In the genomic region with DNA sequence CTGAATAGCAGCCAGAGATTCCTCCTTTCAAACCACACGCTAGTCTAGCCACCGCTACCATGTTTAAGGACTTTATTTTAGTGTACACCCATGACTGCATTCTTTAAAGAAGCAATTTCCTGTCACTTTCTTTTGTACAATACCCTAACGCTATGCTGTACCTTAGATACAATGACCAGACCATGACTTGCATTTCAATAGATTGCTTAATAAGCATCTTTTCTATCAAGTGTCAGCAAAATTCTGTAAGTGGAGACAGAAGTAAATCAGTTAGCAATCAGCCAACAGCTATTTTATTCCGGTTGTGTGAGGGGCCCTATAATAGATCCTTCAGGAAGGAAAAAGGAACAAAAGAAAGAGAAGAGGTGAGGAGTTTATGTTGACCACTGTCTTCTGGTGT, we compare ENCODE assay signal across 15 cellular contexts. TPM values are rescaled to one million over a fixed set of nuclear protein-coding genes. Genes with fewer than 3 reads are reported as not detected.
A peak's percentile ranks its signal among the peaks of the same experiment; 100 is the strongest.
DNase-seq lines count a peak whose midpoint lies in the region; ATAC-seq, FAIRE-seq and TF ChIP-seq lines count a peak whose summit lies in the region.
"Had no signal": no experiment of that assay in that cellular context is flagged by ENCODE, and none has a peak within 500 bp of the region (broad histone marks: within the 10 kb centered on the region; RNA-seq: fewer than 3 reads in every experiment).

No MANE protein-coding gene starts in this region.

- peak overlapping the region; percentile 21 for H3K4me2 ChIP-seq in hepatocyte
- no peak overlapping the region for H3K4me2 ChIP-seq in smooth muscle cell

- H3K4me1 ChIP-seq in hepatocyte (ENCODE audit: insufficient read depth) (peaks cover 6% of the 10 kb centered on the region), smooth muscle cell (ENCODE audit: low read depth) (no peaks in the 10 kb centered on the region), tibial artery (no peaks in the 10 kb centered on the region)

- intact Hi-C loops in tibial artery (cut with DNase I; ENCODE audit: low total_unique reads) = no loop called here
- intact Hi-C loops in CD4-positive, alpha-beta T cell (cut with DNase I, micrococcal nuclease) = no loop called here

- no peak overlapping the region for H3K4me3 Mint-ChIP-seq in CD4-positive, alpha-beta T cell
- H3K4me3 Mint-ChIP-seq: IgD-negative memory B cell had no signal

- H3K9me2 ChIP-seq in hepatocyte (replicated peaks; ENCODE audit: insufficient read depth) = no peaks in the 10 kb centered on the region

- ATAC-seq in CD4-positive, alpha-beta T cell (ENCODE audit: poor library complexity) = no peak

- peak overlapping the region; percentile 79 for H3K27ac ChIP-seq in hepatocyte
- H3K27ac ChIP-seq in smooth muscle cell (ENCODE audit: low read depth) = peak overlapping the region; percentile 27
- no peak overlapping the region for H3K27ac ChIP-seq in tibial artery
- no peak overlapping the region for H3K27ac ChIP-seq in CD4-positive, alpha-beta T cell (ENCODE audit: low read depth, low read length)

- no peak overlapping the region for H3K4me3 ChIP-seq in hepatocyte
- H3K4me3 ChIP-seq in smooth muscle cell = no peak overlapping the region
- H3K4me3 ChIP-seq in tibial artery = no peak overlapping the region
- H3K4me3 ChIP-seq: HAP-1 had no signal

- no peak for TF ChIP-seq CTCF in hepatocyte (IDR thresholded peaks at IDR 0.05; ENCODE audit: poor library complexity)
- no peak for TF ChIP-seq CTCF in smooth muscle cell (IDR thresholded peaks at IDR 0.05; ENCODE audit: borderline replicate concordance, insufficient read depth, poor library complexity, severe bottlenecking)
- no peak for TF ChIP-seq CTCF in tibial artery (IDR thresholded peaks at IDR 0.05)
- TF ChIP-seq CTCF in CD4-positive, alpha-beta T cell (IDR thresholded peaks at IDR 0.05) = no peak

- POLR2A ChIA-PET in CD4-positive, alpha-beta T cell (lab: Charles Lee) = no interaction called here

- H3K27me3 Mint-ChIP-seq in CD4-positive, alpha-beta T cell = peaks cover 16% of the 10 kb centered on the region

- no peak overlapping the region for H3K9ac ChIP-seq in smooth muscle cell (ENCODE audit: low read depth)

- no peaks in the 10 kb centered on the region for H3K4me1 Mint-ChIP-seq in CD4-positive, alpha-beta T cell (ENCODE audit: low read depth)
- H3K4me1 Mint-ChIP-seq: IgD-negative memory B cell had no signal

- no peak for DNase-seq in GM19239 (ENCODE audit: insufficient read length, low spot score)
- peak; percentile 75 for DNase-seq in NOMO-1 treated with DMSO at 0.1 percent for 48 hours (lab: John Stamatoyannopoulos, UW; ENCODE audit: unreplicated experiment)
- no peak for DNase-seq in hepatocyte (ENCODE audit: low spot score)
- no peak for DNase-seq in smooth muscle cell (lab: John Stamatoyannopoulos, UW; ENCODE audit: unreplicated experiment)
- DNase-seq in tibial artery = no peak
- DNase-seq in CD4-positive, alpha-beta T cell = no peak
- no peak for DNase-seq in NK-92 (lab: John Stamatoyannopoulos, UW; ENCODE audit: unreplicated experiment)
- DNase-seq: NCI-H1092 treated with DMSO at 0.1 percent for 48 hours, NCI-H187, NCI-H2171, NCI-H446 treated with DMSO at 0.1 percent for 48 hours, NCI-H82 had no signal

- H4K20me1 ChIP-seq in hepatocyte (ENCODE audit: insufficient read depth, poor library complexity, severe bottlenecking) = no peaks in the 10 kb centered on the region
- no peaks in the 10 kb centered on the region for H4K20me1 ChIP-seq in smooth muscle cell (ENCODE audit: low read depth)

- H2AFZ ChIP-seq in hepatocyte (no peak overlapping the region), smooth muscle cell (ENCODE audit: low read depth) (no peak overlapping the region)

- FAIRE-seq in GM19239 (lab: Jason Lieb, UNC) = peak; percentile 18

- H3K79me2 ChIP-seq in hepatocyte (no peaks in the 10 kb centered on the region), smooth muscle cell (ENCODE audit: low read depth) (no peaks in the 10 kb centered on the region)

- no peaks in the 10 kb centered on the region for H3F3A ChIP-seq in smooth muscle cell (ENCODE audit: low read depth)

- no peaks in the 10 kb centered on the region for H3K36me3 Mint-ChIP-seq in CD4-positive, alpha-beta T cell (ENCODE audit: low read depth)
- H3K36me3 Mint-ChIP-seq: IgD-negative memory B cell had no signal

- 54% methylated on average over 4 of the region's 4 CpGs for WGBS in hepatocyte (ENCODE audit: low lambda C conversion rate, missing lambda C conversion rate)
- WGBS in smooth muscle cell (ENCODE audit: low lambda C conversion rate) = 69% methylated on average over 4 of the region's 4 CpGs

- H3K27me3 ChIP-seq in hepatocyte (no peaks in the 10 kb centered on the region), smooth muscle cell (ENCODE audit: low read depth) (no peaks in the 10 kb centered on the region), tibial artery (no peaks in the 10 kb centered on the region)
- H3K27me3 ChIP-seq in CD4-positive, alpha-beta T cell (ENCODE audit: control insufficient read depth, insufficient read depth, low read length) = no peaks in the 10 kb centered on the region

- peaks cover 7% of the 10 kb centered on the region for H3K9me3 ChIP-seq in hepatocyte (ENCODE audit: low read depth)
- peaks cover 9% of the 10 kb centered on the region for H3K9me3 ChIP-seq in smooth muscle cell (replicated peaks; ENCODE audit: low read depth)
- peaks cover 0 to 13% (median 0%) of the 10 kb centered on the region in 3 donors for H3K9me3 ChIP-seq in tibial artery
- H3K9me3 ChIP-seq in CD4-positive, alpha-beta T cell (ENCODE audit: control insufficient read depth, low read length) = peaks cover 12% of the 10 kb centered on the region
- H3K9me3 ChIP-seq: HAP-1 had no signal

- H3K27ac Mint-ChIP-seq in CD4-positive, alpha-beta T cell = no peak overlapping the region
- H3K27ac Mint-ChIP-seq: IgD-negative memory B cell had no signal

- CTCF ChIA-PET in CD4-positive, alpha-beta T cell (lab: Charles Lee) = no interaction called here

- H3K9me3 Mint-ChIP-seq in CD4-positive, alpha-beta T cell = peaks cover 3% of the 10 kb centered on the region

- no peaks in the 10 kb centered on the region for H3K36me3 ChIP-seq in hepatocyte (replicated peaks; ENCODE audit: insufficient read depth, low read depth)
- no peaks in the 10 kb centered on the region for H3K36me3 ChIP-seq in smooth muscle cell (ENCODE audit: low read depth)
- H3K36me3 ChIP-seq in tibial artery = no peaks in the 10 kb centered on the region
- H3K36me3 ChIP-seq: HAP-1 had no signal

RNA-seq across cellular contexts. Expression of a gene that starts 34.9 kb away (rescaled TPM):
- total RNA-seq in hepatocyte (37.9 and 39.6 TPM in 2 replicates), smooth muscle cell (8.5 and 10.2 TPM in 2 replicates)
- polyA plus RNA-seq in hepatocyte (25.1 and 25.3 TPM in 2 replicates), smooth muscle cell (1.5 and 7.8 TPM in 2 replicates)
- under 1 TPM; 0.27 to 0.75 TPM for total RNA-seq in CD4-positive, alpha-beta T cell
- total RNA-seq: OCI-LY7 had no signal
- polyA plus RNA-seq: IgD-negative memory B cell had no signal

Comparison
In these comparisons a context has a peak if more than half of its experiments do, and no peak if none do; other contexts are left out.
1. H3K27ac ChIP-seq: peak in hepatocyte (single experiment) and smooth muscle cell (single experiment); none in tibial artery (0 of 2) and CD4-positive, alpha-beta T cell (single experiment).